ENCODE assay signal across 29 cellular contexts in the genomic region with DNA sequence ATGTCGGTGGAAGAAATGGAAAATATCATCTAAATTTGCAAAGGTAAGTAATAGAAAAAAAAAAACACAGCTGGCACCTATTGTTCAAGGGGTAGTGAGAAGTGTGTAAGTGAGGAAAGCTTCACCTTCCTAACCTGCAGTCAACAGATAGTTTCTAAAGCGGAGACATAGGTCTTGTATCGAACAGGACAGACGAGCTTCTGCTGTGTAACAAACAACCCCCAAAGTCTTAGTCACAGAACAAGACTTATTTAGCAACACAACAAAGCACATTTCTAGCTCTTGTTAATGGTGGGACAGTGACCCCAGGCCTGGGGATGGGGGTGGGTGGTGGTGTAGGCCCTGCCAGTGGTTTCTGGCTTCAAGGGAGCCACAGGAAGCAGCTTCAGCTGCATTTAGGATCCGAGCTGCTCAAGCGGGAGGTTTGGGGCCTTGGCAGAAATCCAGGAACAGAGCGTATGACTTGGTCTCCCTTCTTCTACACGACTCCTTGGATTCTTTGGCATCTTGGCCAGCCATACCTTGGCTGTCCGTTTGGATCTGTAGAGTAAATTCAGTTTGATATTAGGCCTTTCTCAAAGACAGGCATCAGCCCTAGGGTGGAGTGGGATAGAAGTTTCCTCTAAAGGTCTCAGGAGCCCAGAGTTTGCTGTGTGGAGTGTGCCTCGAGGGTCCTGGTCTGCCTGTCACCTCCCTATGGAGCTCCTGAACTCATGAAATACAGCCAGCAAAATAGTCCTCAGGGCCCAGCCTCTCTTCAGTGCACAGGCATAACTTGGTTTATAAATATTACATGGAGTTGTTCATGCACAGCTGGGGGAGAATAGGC. TPM values are rescaled to one million over a fixed set of nuclear protein-coding genes. Genes with fewer than 3 reads are reported as not detected.
"Had no signal": no experiment of that assay in that cellular context is flagged by ENCODE, and none has a peak within 500 bp of the region (broad histone marks: within the 10 kb centered on the region; RNA-seq: fewer than 3 reads in every experiment).

No MANE protein-coding gene starts in this region.

- H3K27ac Mint-ChIP-seq: activated B cell treated with CpG ODN at 0.5 μM for 24 hours; activated CD4-positive, alpha-beta T cell treated with anti-CD3 and anti-CD28 coated beads for 36 hours; activated CD8-positive, alpha-beta T cell treated with anti-CD3 and anti-CD28 coated beads, Interleukin-2, amount 10 ng/mL, durations not matched to agents 7 days and 5 days; activated naive CD4-positive, alpha-beta T cell treated with anti-CD3 and anti-CD28 coated beads, Interleukin-2, amount 50 U/mL, for 72 hours; activated T-cell treated with anti-CD3 and anti-CD28 coated beads, Interleukin-2, amount 50 U/mL, for 24 hours; progenitor cell of endocrine pancreas; stimulated activated memory B cell treated with anti-CD40 and anti-IgM and Interleukin-4, amounts not matched to agents 10 μg/mL and 1 μg/mL and 100 μg/mL, for 72 hours; stimulated activated naive CD8-positive, alpha-beta T cell treated with anti-CD3 and anti-CD28 coated beads, Interleukin-15, amount 100 ng/mL, for 72 hours; T-helper 2 cell treated with Interferon-gamma antibody and Interleukin-4, amounts not matched to agents 5 μg/mL and 100 μg/mL, for 36 hours had no signal

- H3K79me2 ChIP-seq: hepatocyte had no signal

- H3K9me3 Mint-ChIP-seq: activated B cell treated with CpG ODN at 0.5 μM for 24 hours; activated naive CD4-positive, alpha-beta T cell treated with anti-CD3 and anti-CD28 coated beads, Interleukin-2, amount 50 U/mL, for 72 hours; activated T-cell treated with anti-CD3 and anti-CD28 coated beads, Interleukin-2, amount 50 U/mL, for 24 hours; central memory CD8-positive, alpha-beta T cell; stimulated activated memory B cell treated with anti-CD40 and anti-IgM and Interleukin-4, amounts not matched to agents 10 μg/mL and 1 μg/mL and 100 μg/mL, for 72 hours; stimulated activated naive CD8-positive, alpha-beta T cell treated with anti-CD3 and anti-CD28 coated beads, Interleukin-15, amount 100 ng/mL, for 72 hours; T-helper 2 cell treated with Interferon-gamma antibody and Interleukin-4, amounts not matched to agents 5 μg/mL and 100 μg/mL, for 36 hours had no signal

- H3K4me3 Mint-ChIP-seq: activated B cell treated with CpG ODN at 0.5 μM for 24 hours; activated CD4-positive, alpha-beta T cell treated with anti-CD3 and anti-CD28 coated beads for 36 hours; activated CD8-positive, alpha-beta T cell treated with anti-CD3 and anti-CD28 coated beads, Interleukin-2, amount 10 ng/mL, durations not matched to agents 7 days and 5 days; activated T-cell treated with anti-CD3 and anti-CD28 coated beads, Interleukin-2, amount 50 U/mL, for 24 hours; central memory CD8-positive, alpha-beta T cell; naive thymus-derived CD8-positive, alpha-beta T cell; stimulated activated memory B cell treated with anti-CD40 and anti-IgM and Interleukin-4, amounts not matched to agents 10 μg/mL and 1 μg/mL and 100 μg/mL, for 72 hours; stimulated activated naive CD8-positive, alpha-beta T cell treated with anti-CD3 and anti-CD28 coated beads, Interleukin-15, amount 100 ng/mL, for 72 hours; T-helper 2 cell treated with Interferon-gamma antibody and Interleukin-4, amounts not matched to agents 5 μg/mL and 100 μg/mL, for 36 hours had no signal

- DNase-seq: activated B cell treated with CpG ODN at 0.5 μM for 24 hours; activated CD4-positive, alpha-beta T cell treated with anti-CD3 and anti-CD28 coated beads for 36 hours; activated CD8-positive, alpha-beta T cell treated with anti-CD3 and anti-CD28 coated beads, Interleukin-2, amount 10 ng/mL, durations not matched to agents 7 days and 5 days; activated naive CD4-positive, alpha-beta T cell; activated T-cell treated with anti-CD3 and anti-CD28 coated beads, Interleukin-2, amount 50 U/mL, for 24 hours; effector memory CD4-positive, alpha-beta T cell; erythroblast; kidney; naive thymus-derived CD8-positive, alpha-beta T cell; stimulated activated CD4-positive, alpha-beta T cell treated with anti-CD3 and anti-CD28 coated beads, Interleukin-4, amount 100 ng/mL, for 4 hours; stimulated activated CD8-positive, alpha-beta memory T cell treated with anti-CD3 and anti-CD28 coated beads, Interleukin-4, amount 100 ng/mL, for 48 hours; stimulated activated naive CD8-positive, alpha-beta T cell treated with anti-CD3 and anti-CD28 coated beads, Interleukin-15, amount 100 ng/mL, for 72 hours; T-helper 1 cell had no signal

- H3K4me1 ChIP-seq: breast epithelium, gastroesophageal sphincter, tibial nerve had no signal

- ATAC-seq: activated CD4-positive, alpha-beta T cell treated with anti-CD3 and anti-CD28 coated beads for 36 hours; activated CD8-positive, alpha-beta T cell treated with anti-CD3 and anti-CD28 coated beads, Interleukin-2, amount 10 ng/mL, durations not matched to agents 7 days and 5 days; activated naive CD4-positive, alpha-beta T cell treated with anti-CD3 and anti-CD28 coated beads, Interleukin-2, amount 50 U/mL, for 72 hours; gastroesophageal sphincter; left colon; naive thymus-derived CD8-positive, alpha-beta T cell; right lobe of liver; stimulated activated memory B cell treated with anti-CD40 and anti-IgM and Interleukin-4, amounts not matched to agents 10 μg/mL and 1 μg/mL and 100 μg/mL, for 72 hours; stimulated activated naive CD8-positive, alpha-beta T cell treated with anti-CD3 and anti-CD28 coated beads, Interleukin-15, amount 100 ng/mL, for 72 hours had no signal

- H3K9me3 ChIP-seq: right lobe of liver, tibial nerve had no signal

- H3K4me2 ChIP-seq: hepatocyte had no signal

- H3K36me3 Mint-ChIP-seq: activated naive CD4-positive, alpha-beta T cell treated with anti-CD3 and anti-CD28 coated beads, Interleukin-2, amount 50 U/mL, for 72 hours; naive thymus-derived CD8-positive, alpha-beta T cell; stimulated activated memory B cell treated with anti-CD40 and anti-IgM and Interleukin-4, amounts not matched to agents 10 μg/mL and 1 μg/mL and 100 μg/mL, for 72 hours had no signal

- H3K27ac ChIP-seq: breast epithelium, gastroesophageal sphincter, right lobe of liver, skin epidermis, tibial nerve had no signal

- H3K4me3 ChIP-seq: breast epithelium, gastroesophageal sphincter, hepatocyte, right lobe of liver, skin epidermis, tibial nerve had no signal

- H2AFZ ChIP-seq: hepatocyte had no signal

- H3K36me3 ChIP-seq: breast epithelium, gastroesophageal sphincter, right lobe of liver, tibial nerve had no signal

- H3K27me3 ChIP-seq: hepatocyte, right lobe of liver, tibial nerve had no signal

- H3K4me1 Mint-ChIP-seq: activated B cell treated with CpG ODN at 0.5 μM for 24 hours; activated CD4-positive, alpha-beta T cell treated with anti-CD3 and anti-CD28 coated beads for 36 hours; central memory CD8-positive, alpha-beta T cell; stimulated activated naive CD8-positive, alpha-beta T cell treated with anti-CD3 and anti-CD28 coated beads, Interleukin-15, amount 100 ng/mL, for 72 hours had no signal

RNA-seq across cellular contexts. Expression of gene SHH, which starts 56.9 kb away (rescaled TPM):
- total RNA-seq: activated B cell treated with CpG ODN at 0.5 μM for 24 hours; activated CD4-positive, alpha-beta T cell treated with anti-CD3 and anti-CD28 coated beads for 36 hours; activated naive CD4-positive, alpha-beta T cell treated with anti-CD3 and anti-CD28 coated beads, Interleukin-2, amount 50 U/mL, for 72 hours; breast epithelium; fibroblast of villous mesenchyme; lower leg skin; naive thymus-derived CD8-positive, alpha-beta T cell; omental fat pad had no signal
- polyA plus RNA-seq: fibroblast of lung had no signal
